1 cellular context compared by ENCODE assay signal in the genomic region with DNA sequence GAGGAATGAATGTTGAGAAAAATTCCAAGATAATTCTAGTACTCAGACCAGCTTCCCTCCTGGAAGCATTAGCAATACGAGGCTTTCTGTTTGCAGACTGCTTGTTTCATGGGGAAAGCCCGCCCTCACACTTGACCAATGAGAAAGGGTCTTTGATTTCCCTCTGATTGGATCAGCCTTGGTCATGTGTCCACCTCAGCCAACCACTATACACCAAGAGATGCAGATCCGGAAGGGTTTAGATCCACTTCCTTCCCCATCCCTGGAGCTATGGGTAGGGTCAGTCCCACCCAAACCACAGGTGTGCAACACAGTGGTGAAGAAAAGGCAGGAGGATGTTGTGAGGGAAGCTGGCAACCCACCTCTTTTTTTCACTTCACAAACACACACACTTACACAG.
TF ChIP-seq lines count a peak whose summit lies in the region.

No MANE protein-coding gene starts in this region.

TF ChIP-seq in HCT116, 20 proteins besides CTCF, POLR2A, EP300 and RAD21 (continued from another document):
- TF ChIP-seq, protein P1, sequence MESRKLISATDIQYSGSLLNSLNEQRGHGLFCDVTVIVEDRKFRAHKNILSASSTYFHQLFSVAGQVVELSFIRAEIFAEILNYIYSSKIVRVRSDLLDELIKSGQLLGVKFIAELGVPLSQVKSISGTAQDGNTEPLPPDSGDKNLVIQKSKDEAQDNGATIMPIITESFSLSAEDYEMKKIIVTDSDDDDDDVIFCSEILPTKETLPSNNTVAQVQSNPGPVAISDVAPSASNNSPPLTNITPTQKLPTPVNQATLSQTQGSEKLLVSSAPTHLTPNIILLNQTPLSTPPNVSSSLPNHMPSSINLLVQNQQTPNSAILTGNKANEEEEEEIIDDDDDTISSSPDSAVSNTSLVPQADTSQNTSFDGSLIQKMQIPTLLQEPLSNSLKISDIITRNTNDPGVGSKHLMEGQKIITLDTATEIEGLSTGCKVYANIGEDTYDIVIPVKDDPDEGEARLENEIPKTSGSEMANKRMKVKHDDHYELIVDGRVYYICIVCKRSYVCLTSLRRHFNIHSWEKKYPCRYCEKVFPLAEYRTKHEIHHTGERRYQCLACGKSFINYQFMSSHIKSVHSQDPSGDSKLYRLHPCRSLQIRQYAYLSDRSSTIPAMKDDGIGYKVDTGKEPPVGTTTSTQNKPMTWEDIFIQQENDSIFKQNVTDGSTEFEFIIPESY (IDR thresholded peaks at IDR 0.05; ENCODE audit: extremely low read depth, insufficient replicate concordance, low read length), result no peak
- TF ChIP-seq EZH2 (IDR thresholded peaks at IDR 0.05) (no peak), ZNF274 (IDR thresholded peaks at IDR 0.05; ENCODE audit: low read depth, low read length) (no peak), ELF1 (IDR thresholded peaks at IDR 0.05; ENCODE audit: borderline replicate concordance, low read depth) (no peak)
